ENCODE assay signal across 30 cellular contexts in genomic region chr12:106908561-106908960, GRCh38.
"Had no signal": no experiment of that assay in that cellular context is flagged by ENCODE, and none has a peak within 500 bp of the region (broad histone marks: within the 10 kb centered on the region; RNA-seq: fewer than 3 reads in every experiment).

No MANE protein-coding gene starts in this region.

- FAIRE-seq: colon had no signal

- DNase-seq: activated CD4-positive, alpha-beta memory T cell treated with anti-CD3 and anti-CD28 coated beads for 36 hours; activated CD4-positive, alpha-beta T cell treated with anti-CD3 and anti-CD28 coated beads for 36 hours; activated CD4-positive, alpha-beta T cell treated with anti-CD3 and anti-CD28 coated beads, Interleukin-2, amount 10 ng/mL, durations not matched to agents 24 days and 14 days; activated CD4-positive, CD25-positive, alpha-beta regulatory T cell; activated CD4-positive, CD25-positive, alpha-beta regulatory T cell treated with anti-CD3 and anti-CD28 coated beads, Interleukin-2, amount 50 U/mL, for 72 hours; activated CD8-positive, alpha-beta T cell treated with anti-CD3 and anti-CD28 coated beads, Interleukin-2, amount 10 ng/mL, durations not matched to agents 7 days and 5 days; activated effector memory CD4-positive, alpha-beta T cell treated with anti-CD3 and anti-CD28 coated beads, Interleukin-2, amount 50 U/mL, for 16 hours; activated naive CD4-positive, alpha-beta T cell treated with anti-CD3 and anti-CD28 coated beads for 36 hours; activated naive CD8-positive, alpha-beta T cell treated with anti-CD3 and anti-CD28 coated beads for 36 hours; activated naive CD8-positive, alpha-beta T cell treated with anti-CD3 and anti-CD28 coated beads, Interleukin-2, amount 50 U/mL, for 24 hours; activated T-cell treated with anti-CD3 and anti-CD28 coated beads, Interleukin-2, amount 50 U/mL, for 4 hours; adrenal gland; amygdala; aorta; body of pancreas; caudate nucleus; cortex of kidney; dermis blood vessel endothelial cell; effector CD4-positive, alpha-beta T cell; effector memory CD8-positive, alpha-beta T cell; erythroblast; foreskin keratinocyte; gastrocnemius medialis; glutamatergic neuron; heart left ventricle; T-helper 2 cell had no signal

- H3K27ac ChIP-seq: adrenal gland, body of pancreas, esophagus muscularis mucosa, foreskin keratinocyte, gastrocnemius medialis, heart left ventricle had no signal

- H3K36me3 Mint-ChIP-seq: activated CD4-positive, alpha-beta memory T cell treated with anti-CD3 and anti-CD28 coated beads for 36 hours; activated naive CD4-positive, alpha-beta T cell treated with anti-CD3 and anti-CD28 coated beads, Interleukin-2, amount 50 U/mL, for 24 hours; activated naive CD8-positive, alpha-beta T cell treated with anti-CD3 and anti-CD28 coated beads for 36 hours had no signal

- H3K27ac Mint-ChIP-seq: activated CD4-positive, alpha-beta memory T cell treated with anti-CD3 and anti-CD28 coated beads for 36 hours; activated CD4-positive, alpha-beta T cell treated with anti-CD3 and anti-CD28 coated beads for 36 hours; activated CD4-positive, alpha-beta T cell treated with anti-CD3 and anti-CD28 coated beads, Interleukin-2, amount 10 ng/mL, durations not matched to agents 24 days and 14 days; activated CD8-positive, alpha-beta T cell treated with anti-CD3 and anti-CD28 coated beads, Interleukin-2, amount 10 ng/mL, durations not matched to agents 7 days and 5 days; activated naive CD4-positive, alpha-beta T cell treated with anti-CD3 and anti-CD28 coated beads for 36 hours; activated naive CD4-positive, alpha-beta T cell treated with anti-CD3 and anti-CD28 coated beads, Interleukin-2, amount 50 U/mL, for 24 hours; activated naive CD8-positive, alpha-beta T cell treated with anti-CD3 and anti-CD28 coated beads for 36 hours; activated naive CD8-positive, alpha-beta T cell treated with anti-CD3 and anti-CD28 coated beads, Interleukin-2, amount 50 U/mL, for 24 hours; activated T-helper 2 cell treated with anti-CD3 and anti-CD28 coated beads, Interferon-gamma antibody, Interleukin-2, Interleukin-4, amounts not matched to agents 10 μg/mL and 5 μg/mL and 100 μg/mL, durations not matched to agents 14 hours and 24 hours and 36 hours had no signal

- ATAC-seq: activated CD4-positive, alpha-beta T cell treated with anti-CD3 and anti-CD28 coated beads for 36 hours; activated CD8-positive, alpha-beta T cell treated with anti-CD3 and anti-CD28 coated beads, Interleukin-2, amount 10 ng/mL, durations not matched to agents 7 days and 5 days; activated naive CD8-positive, alpha-beta T cell treated with anti-CD3 and anti-CD28 coated beads, Interleukin-2, amount 50 U/mL, for 24 hours; activated T-cell treated with anti-CD3 and anti-CD28 coated beads, Interleukin-2, amount 50 U/mL, for 4 hours; body of pancreas; effector memory CD8-positive, alpha-beta T cell; foreskin keratinocyte; gastrocnemius medialis; heart left ventricle had no signal

- H3K9me3 Mint-ChIP-seq: activated CD4-positive, alpha-beta memory T cell treated with anti-CD3 and anti-CD28 coated beads for 36 hours; activated CD4-positive, alpha-beta T cell treated with anti-CD3 and anti-CD28 coated beads, Interleukin-2, amount 10 ng/mL, durations not matched to agents 24 days and 14 days; activated naive CD4-positive, alpha-beta T cell treated with anti-CD3 and anti-CD28 coated beads for 36 hours; activated naive CD4-positive, alpha-beta T cell treated with anti-CD3 and anti-CD28 coated beads, Interleukin-2, amount 50 U/mL, for 24 hours; activated naive CD8-positive, alpha-beta T cell treated with anti-CD3 and anti-CD28 coated beads for 36 hours; activated naive CD8-positive, alpha-beta T cell treated with anti-CD3 and anti-CD28 coated beads, Interleukin-2, amount 50 U/mL, for 24 hours; activated T-cell treated with anti-CD3 and anti-CD28 coated beads, Interleukin-2, amount 50 U/mL, for 4 hours; effector memory CD8-positive, alpha-beta T cell had no signal

- H3K4me3 Mint-ChIP-seq: activated CD4-positive, alpha-beta memory T cell treated with anti-CD3 and anti-CD28 coated beads for 36 hours; activated CD4-positive, alpha-beta T cell treated with anti-CD3 and anti-CD28 coated beads for 36 hours; activated CD4-positive, alpha-beta T cell treated with anti-CD3 and anti-CD28 coated beads, Interleukin-2, amount 10 ng/mL, durations not matched to agents 24 days and 14 days; activated CD8-positive, alpha-beta T cell treated with anti-CD3 and anti-CD28 coated beads, Interleukin-2, amount 10 ng/mL, durations not matched to agents 7 days and 5 days; activated naive CD4-positive, alpha-beta T cell treated with anti-CD3 and anti-CD28 coated beads for 36 hours; activated naive CD4-positive, alpha-beta T cell treated with anti-CD3 and anti-CD28 coated beads, Interleukin-2, amount 50 U/mL, for 24 hours; activated naive CD8-positive, alpha-beta T cell treated with anti-CD3 and anti-CD28 coated beads for 36 hours; activated naive CD8-positive, alpha-beta T cell treated with anti-CD3 and anti-CD28 coated beads, Interleukin-2, amount 50 U/mL, for 24 hours; activated T-cell treated with anti-CD3 and anti-CD28 coated beads, Interleukin-2, amount 50 U/mL, for 4 hours; effector memory CD8-positive, alpha-beta T cell had no signal

- H3K4me3 ChIP-seq: adrenal gland, body of pancreas, esophagus muscularis mucosa, gastrocnemius medialis, heart left ventricle had no signal

- H3K27me3 ChIP-seq: body of pancreas, foreskin keratinocyte, gastrocnemius medialis had no signal

- H3K9me3 ChIP-seq: adrenal gland, body of pancreas, esophagus muscularis mucosa, gastrocnemius medialis, heart left ventricle had no signal

- H3K36me3 ChIP-seq: adrenal gland, esophagus muscularis mucosa, gastrocnemius medialis, heart left ventricle had no signal

- H3K4me1 ChIP-seq: adrenal gland, foreskin keratinocyte had no signal
